ENCODE assay signal across 8 cellular contexts in the genomic region with DNA sequence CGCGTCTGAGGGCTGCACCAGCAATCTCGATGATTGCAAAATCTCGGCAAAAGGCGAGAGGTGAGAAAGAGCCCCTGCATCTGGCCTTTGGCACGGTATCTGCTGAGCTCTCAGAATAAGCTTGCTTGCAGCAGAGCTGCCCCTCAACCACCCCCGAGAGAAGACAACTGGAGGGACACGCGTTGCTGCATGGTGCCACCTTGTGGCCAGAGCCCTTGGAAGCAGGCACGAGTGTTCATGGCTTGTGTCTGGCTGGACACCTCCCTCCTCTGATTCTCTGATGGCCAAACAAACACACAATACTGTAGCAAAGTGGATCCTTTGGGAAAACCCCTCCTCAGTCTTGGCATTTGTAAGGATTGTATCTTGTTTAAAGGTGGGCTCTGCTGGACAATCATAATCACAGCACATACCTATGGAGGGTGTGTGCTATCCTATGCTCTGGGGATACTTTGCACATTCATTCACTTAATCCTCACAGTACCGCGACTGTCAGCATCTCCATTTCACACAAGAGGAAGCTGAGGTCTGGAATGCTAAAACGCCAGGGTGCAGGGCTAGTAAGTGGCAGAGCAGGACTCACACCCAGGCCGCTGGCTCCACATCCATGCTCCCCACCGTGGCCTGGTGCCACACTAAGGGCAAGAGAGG.
A peak's percentile ranks its signal among the peaks of the same experiment; 100 is the strongest.
DNase-seq lines count a peak whose midpoint lies in the region; TF ChIP-seq lines count a peak whose summit lies in the region.
"Not testable (repeated sequence)": the region's sequence is repeated elsewhere in the genome, so short reads cannot be mapped to it uniquely, and the experiment has no call there.

No MANE protein-coding gene starts in this region.

- TF ChIP-seq POLR2A in tibial nerve (IDR thresholded peaks at IDR 0.05): not testable (repeated sequence)

- not testable (repeated sequence) for H3K4me3 ChIP-seq in iPS DF 6.9 (ENCODE audit: low read length); tibial nerve

- DNase-seq in EL (peak; percentile 77), LHCN-M2 (ENCODE audit: low read depth) (peak; percentile 72), cerebellum (ENCODE audit: low spot score) (peak; percentile 53), iPS DF 6.9 (ENCODE audit: low read depth, low spot score) (peak; percentile 68), pons (ENCODE audit: low spot score) (peak; percentile 83), tibial nerve (ENCODE audit: low spot score in 2 of 2) (peak; percentile 63 to 86)
- DNase-seq in NK-92 treated with Interleukin-12 subunit alpha and Interleukin-12 subunit beta, amount 100 ng/mL, for 24 hours (lab: John Stamatoyannopoulos, UW): peak; percentile 48
- DNase-seq in activated CD4-positive, alpha-beta T cell treated with anti-CD3 and anti-CD28 coated beads for 48 hours: peak; percentile 62

- peak; percentile 44 to 71 (median 62) for TF ChIP-seq CTCF in tibial nerve (IDR thresholded peaks at IDR 0.05)

- WGBS in iPS DF 6.9 (ENCODE audit: insufficient coverage, insufficient read length): no CpG with 5 or more reads among the region's 15 CpGs
- 15 to 17% methylated on average over 12 to 15 of the region's 15 CpGs for WGBS in tibial nerve, 2 donors

- H3K27ac ChIP-seq in iPS DF 6.9 (ENCODE audit: low read length): not testable (repeated sequence)
- H3K27ac ChIP-seq in tibial nerve: peak overlapping the region in 2 of 4 donors; percentile 28 to 48

- not testable (repeated sequence) for H3K36me3 ChIP-seq in iPS DF 6.9 (ENCODE audit: control insufficient read depth, insufficient read depth, low read length); tibial nerve

- not testable (repeated sequence) for H3K9me3 ChIP-seq in iPS DF 6.9 (ENCODE audit: control insufficient read depth, insufficient read depth, low read length); tibial nerve

- not testable (repeated sequence) for TF ChIP-seq EP300 in tibial nerve (IDR thresholded peaks at IDR 0.05)

- H3K27me3 ChIP-seq in iPS DF 6.9 (ENCODE audit: control insufficient read depth, insufficient read depth, low read length); tibial nerve: not testable (repeated sequence)

- not testable (repeated sequence) for H3K4me1 ChIP-seq in iPS DF 6.9 (ENCODE audit: control insufficient read depth, insufficient read depth, low read length)
- peaks cover 0 to 28% (median 6%) of the 10 kb centered on the region in 4 donors for H3K4me1 ChIP-seq in tibial nerve
